Comparison of ENCODE assay signal across 10 cellular contexts in the genomic region with DNA sequence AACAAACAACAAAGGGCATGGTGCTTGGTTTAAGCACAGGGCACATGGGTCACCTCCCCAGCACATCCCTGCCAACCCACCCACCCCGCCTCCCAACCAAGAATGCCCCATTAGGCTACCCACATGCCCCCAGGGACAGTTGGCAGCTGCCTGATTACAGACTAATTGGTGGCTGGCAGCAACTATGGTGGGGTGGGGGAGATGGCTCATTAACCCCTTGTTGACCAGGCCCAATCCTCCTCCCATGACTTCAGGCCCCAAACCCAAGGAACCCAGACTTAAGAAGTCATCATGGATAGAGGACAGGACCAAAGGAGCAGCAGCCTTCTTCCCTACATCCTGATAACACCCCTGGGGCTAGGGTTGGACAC. TPM values are rescaled to one million over a fixed set of nuclear protein-coding genes. Genes with fewer than 3 reads are reported as not detected.
DNase-seq lines count a peak whose midpoint lies in the region; ATAC-seq and TF ChIP-seq lines count a peak whose summit lies in the region.
"Had no signal": no experiment of that assay in that cellular context is flagged by ENCODE, and none has a peak within 500 bp of the region (broad histone marks: within the 10 kb centered on the region; RNA-seq: fewer than 3 reads in every experiment).

No MANE protein-coding gene starts in this region.

- H3K9me3 Mint-ChIP-seq in T-helper 2 cell treated with Interferon-gamma antibody and Interleukin-4, amounts not matched to agents 5 μg/mL and 100 μg/mL, for 36 hours, result no peaks in the 10 kb centered on the region
- no peaks in the 10 kb centered on the region for H3K9me3 Mint-ChIP-seq in neural crest cell
- H3K9me3 Mint-ChIP-seq: stimulated activated naive CD8-positive, alpha-beta T cell treated with anti-CD3 and anti-CD28 coated beads, Interleukin-15, amount 100 ng/mL, for 72 hours had no signal

- no peak for TF ChIP-seq CTCF in neural crest cell (conservative IDR thresholded peaks at IDR 0.05)

- H3K27ac Mint-ChIP-seq in T-helper 2 cell treated with Interferon-gamma antibody and Interleukin-4, amounts not matched to agents 5 μg/mL and 100 μg/mL, for 36 hours, result no peak overlapping the region
- H3K27ac Mint-ChIP-seq in neural crest cell (ENCODE audit: unreplicated experiment), result no peak overlapping the region

- peak overlapping the region; percentile 78 for H3K4me3 Mint-ChIP-seq in T-helper 2 cell treated with Interferon-gamma antibody and Interleukin-4, amounts not matched to agents 5 μg/mL and 100 μg/mL, for 36 hours
- peak overlapping the region; percentile 87 for H3K4me3 Mint-ChIP-seq in neural crest cell

- peak overlapping the region; percentile 41 for H3K27ac ChIP-seq in angular gyrus (ENCODE audit: low read depth, low read length)

- no peak for ATAC-seq in activated CD4-positive, CD25-positive, alpha-beta regulatory T cell treated with anti-CD3 and anti-CD28 coated beads, Interleukin-2, amount 50 U/mL, for 24 hours
- ATAC-seq: stimulated activated naive CD8-positive, alpha-beta T cell treated with anti-CD3 and anti-CD28 coated beads, Interleukin-15, amount 100 ng/mL, for 72 hours had no signal

- peaks cover 11% of the 10 kb centered on the region for H3K4me1 Mint-ChIP-seq in T-helper 2 cell treated with Interferon-gamma antibody and Interleukin-4, amounts not matched to agents 5 μg/mL and 100 μg/mL, for 36 hours (ENCODE audit: low read depth)
- H3K4me1 Mint-ChIP-seq in neural crest cell, result peaks cover 40% of the 10 kb centered on the region

- H3K36me3 Mint-ChIP-seq in T-helper 2 cell treated with Interferon-gamma antibody and Interleukin-4, amounts not matched to agents 5 μg/mL and 100 μg/mL, for 36 hours (ENCODE audit: low read depth), result no peaks in the 10 kb centered on the region
- no peaks in the 10 kb centered on the region for H3K36me3 Mint-ChIP-seq in neural crest cell (ENCODE audit: low read depth)

- no peak for DNase-seq in T-helper 2 cell treated with Interferon-gamma antibody and Interleukin-4, amounts not matched to agents 5 μg/mL and 100 μg/mL, for 36 hours (ENCODE audit: low spot score)
- DNase-seq in T-helper 2 cell (no peak), NCI-H1105 treated with DMSO at 0.1 percent for 48 hours (lab: John Stamatoyannopoulos, UW) (peak; percentile 63), neural crest cell (ENCODE audit: low read depth, low spot score) (no peak), DMS153 (lab: John Stamatoyannopoulos, UW) (no peak), HuH-7.5 (ENCODE audit: low spot score) (no peak)
- DNase-seq: stimulated activated CD4-positive, alpha-beta T cell treated with anti-CD3 and anti-CD28 coated beads, Interleukin-2, amount 100 ng/mL, for 24 hours; stimulated activated naive CD8-positive, alpha-beta T cell treated with anti-CD3 and anti-CD28 coated beads, Interleukin-15, amount 100 ng/mL, for 72 hours had no signal

- no peaks in the 10 kb centered on the region for H3K27me3 Mint-ChIP-seq in T-helper 2 cell treated with Interferon-gamma antibody and Interleukin-4, amounts not matched to agents 5 μg/mL and 100 μg/mL, for 36 hours (ENCODE audit: low read depth)
- no peaks in the 10 kb centered on the region for H3K27me3 Mint-ChIP-seq in neural crest cell (ENCODE audit: low read depth)
- H3K27me3 Mint-ChIP-seq: stimulated activated naive CD8-positive, alpha-beta T cell treated with anti-CD3 and anti-CD28 coated beads, Interleukin-15, amount 100 ng/mL, for 72 hours had no signal

RNA-seq across cellular contexts. Expression of a gene that starts 1.3 kb away (rescaled TPM):
- total RNA-seq in neural crest cell, result 22.4 and 22.9 TPM in 2 replicates

RNA-seq across cellular contexts. Expression of a gene that starts 27.4 kb away (rescaled TPM):
- total RNA-seq in neural crest cell, result 67.2 and 73.1 TPM in 2 replicates
